Comparison of ENCODE assay signal across 10 cellular contexts in genomic region chr1:115679141-115679611, GRCh38. TPM values are rescaled to one million over a fixed set of nuclear protein-coding genes. Genes with fewer than 3 reads are reported as not detected.
DNase-seq lines count a peak whose midpoint lies in the region; ATAC-seq and TF ChIP-seq lines count a peak whose summit lies in the region.
"Had no signal": no experiment of that assay in that cellular context is flagged by ENCODE, and none has a peak within 500 bp of the region (broad histone marks: within the 10 kb centered on the region; RNA-seq: fewer than 3 reads in every experiment).

No MANE protein-coding gene starts in this region.

- H3K27ac Mint-ChIP-seq in Caco-2 (ENCODE audit: unreplicated experiment), result no peak overlapping the region

- H3K27me3 ChIP-seq in esophagus muscularis mucosa (no peaks in the 10 kb centered on the region), neuronal stem cell (ENCODE audit: control insufficient read depth in 3 of 3, insufficient read depth in 3 of 3, low read depth in 1 of 3, low read length in 3 of 3) (no peaks in the 10 kb centered on the region), Caco-2 (replicated peaks; ENCODE audit: control insufficient read depth, insufficient read depth, low read length) (no peaks in the 10 kb centered on the region)

- DNase-seq in AG08396 (ENCODE audit: low spot score) (peak; percentile 88), LHCN-M2 (ENCODE audit: low read depth) (peak; percentile 71), esophagus muscularis mucosa (ENCODE audit: extremely low spot score) (no peak), neuronal stem cell (ENCODE audit: low spot score) (no peak), Caco-2 (no peak), GM20000 (ENCODE audit: low spot score) (no peak), OCI-M2 (lab: John Stamatoyannopoulos, UW; ENCODE audit: unreplicated experiment) (no peak)
- DNase-seq: activated CD4-positive, alpha-beta T cell treated with anti-CD3 and anti-CD28 coated beads for 1 hour; NCI-H774 had no signal

- H3K36me3 Mint-ChIP-seq in Caco-2 (ENCODE audit: insufficient read depth, unreplicated experiment), result peaks cover 13% of the 10 kb centered on the region

- 28% methylated on average over 8 of the region's 8 CpGs for WGBS in esophagus muscularis mucosa
- no CpG with 5 or more reads among the region's 8 CpGs for WGBS in neuronal stem cell (ENCODE audit: extremely low coverage in 2 of 2, insufficient read length in 2 of 2, insufficient replicate concordance in 1 of 2), 2 donors

- CTCF ChIA-PET in Caco-2 (lab: Charles Lee), result no interaction called here

- H3K27me3 Mint-ChIP-seq in Caco-2 (ENCODE audit: insufficient read depth, unreplicated experiment), result no peaks in the 10 kb centered on the region

- H3K4me3 Mint-ChIP-seq in Caco-2 (ENCODE audit: unreplicated experiment), result no peak overlapping the region

- H3K4me2 ChIP-seq in neuronal stem cell (ENCODE audit: insufficient read depth, low read length, poor library complexity, severe bottlenecking), result no peak overlapping the region

- ATAC-seq in HG02623 (IDR thresholded peaks at IDR 0.05; ENCODE audit: unreplicated experiment), result no peak

- H2BK120ac ChIP-seq in neuronal stem cell (ENCODE audit: low read depth, low read length), result no peak overlapping the region

- H3K4me3 ChIP-seq in esophagus muscularis mucosa (peak overlapping the region in 1 of 4 donors; percentile 18), neuronal stem cell (ENCODE audit: low read length in 2 of 2) (no peak overlapping the region), Caco-2 (ENCODE audit: low read depth, low read length) (no peak overlapping the region)

- H2BK5ac ChIP-seq in neuronal stem cell (ENCODE audit: low read length), result no peak overlapping the region

- H3K9ac ChIP-seq in neuronal stem cell (ENCODE audit: low read depth, low read length, poor library complexity), result no peak overlapping the region

- TF ChIP-seq POLR2A in esophagus muscularis mucosa (IDR thresholded peaks at IDR 0.05; ENCODE audit: low read depth), result no peak

- no TSS peak for BruUV-seq in Caco-2 (replicated peaks; lab: Mats Ljungman, UMichigan)

- peaks cover 6 to 18% (median 11%) of the 10 kb centered on the region in 4 donors for H3K36me3 ChIP-seq in esophagus muscularis mucosa
- H3K36me3 ChIP-seq in neuronal stem cell (replicated peaks in 1 of 2; ENCODE audit: control insufficient read depth in 2 of 2, insufficient read depth in 2 of 2, low read length in 2 of 2), result no peaks in the 10 kb centered on the region
- no peaks in the 10 kb centered on the region for H3K36me3 ChIP-seq in Caco-2 (ENCODE audit: control insufficient read depth, insufficient read depth, low read length)

- H3K9me3 ChIP-seq in esophagus muscularis mucosa (no peaks in the 10 kb centered on the region), neuronal stem cell (replicated peaks in 1 of 2; ENCODE audit: control insufficient read depth in 2 of 2, insufficient read depth in 1 of 2, low read depth in 1 of 2, low read length in 2 of 2) (no peaks in the 10 kb centered on the region), Caco-2 (no peaks in the 10 kb centered on the region)

- no peaks in the 10 kb centered on the region for H3K79me1 ChIP-seq in neuronal stem cell (ENCODE audit: low read depth, low read length)

- no peak overlapping the region for H3K18ac ChIP-seq in neuronal stem cell (ENCODE audit: low read length)

- no peak overlapping the region for H3K14ac ChIP-seq in neuronal stem cell (ENCODE audit: low read length)

- no peaks in the 10 kb centered on the region for H3K4me1 Mint-ChIP-seq in Caco-2 (ENCODE audit: low read depth, unreplicated experiment)

- no peak overlapping the region for H4K8ac ChIP-seq in neuronal stem cell (ENCODE audit: low read depth, low read length)

- no peak overlapping the region for H3K23ac ChIP-seq in neuronal stem cell (ENCODE audit: low read depth, low read length, poor library complexity)

- H3K27ac ChIP-seq in esophagus muscularis mucosa (replicated peaks in 1 of 4) (peak overlapping the region; percentile 70 to 84 (median 80)), neuronal stem cell (replicated peaks; ENCODE audit: low read length) (no peak overlapping the region)

- H3K4me1 ChIP-seq in esophagus muscularis mucosa (peaks cover 36 to 51% (median 48%) of the 10 kb centered on the region in 4 donors), neuronal stem cell (ENCODE audit: control insufficient read depth in 2 of 2, insufficient read depth in 1 of 2, low read depth in 1 of 2, low read length in 2 of 2) (peaks cover 13 to 23% of the 10 kb centered on the region in 2 donors), Caco-2 (no peaks in the 10 kb centered on the region)

- no peak overlapping the region for H4K91ac ChIP-seq in neuronal stem cell (ENCODE audit: low read depth, low read length, poor library complexity)

- POLR2A ChIA-PET in Caco-2 (lab: Charles Lee), result no interaction called here

- H3K4ac ChIP-seq in neuronal stem cell (ENCODE audit: low read length), result no peak overlapping the region

- H2AK5ac ChIP-seq in neuronal stem cell (ENCODE audit: low read depth, low read length), result peak overlapping the region; percentile 18

- no peak overlapping the region for H2BK15ac ChIP-seq in neuronal stem cell (ENCODE audit: low read length)

- TF ChIP-seq CTCF in esophagus muscularis mucosa (IDR thresholded peaks at IDR 0.05), result peak in 1 of 3 experiments; percentile 8
- TF ChIP-seq CTCF in Caco-2 (IDR thresholded peaks at IDR 0.05; ENCODE audit: insufficient read depth in 1 of 2, low read depth in 1 of 2, low read length in 1 of 2, severe bottlenecking in 1 of 2, unreplicated experiment in 1 of 2), result no peak
- TF ChIP-seq CTCF in GM20000 (IDR thresholded peaks at IDR 0.05; ENCODE audit: extremely low read depth, missing control alignments), result no peak

- no peaks in the 10 kb centered on the region for H3K9me3 Mint-ChIP-seq in Caco-2 (ENCODE audit: unreplicated experiment)

- intact Hi-C loops in esophagus muscularis mucosa (cut with DNase I) (no loop called here), Caco-2 (cut with micrococcal nuclease; ENCODE audit: unreplicated experiment) (no loop called here)

- no peak for TF ChIP-seq EP300 in esophagus muscularis mucosa (IDR thresholded peaks at IDR 0.05)

- H2AFZ ChIP-seq in neuronal stem cell (ENCODE audit: low read length), result no peak overlapping the region

- no peak overlapping the region for H2BK12ac ChIP-seq in neuronal stem cell (ENCODE audit: low read length)

RNA-seq across cellular contexts. Expression of gene VANGL1, which starts 37.4 kb away (rescaled TPM):
- 19.0 and 27.1 TPM in 2 replicates for total RNA-seq in LHCN-M2 (2014; rRNA removed)
- 12.2 TPM for polyA plus RNA-seq in LHCN-M2 (2012)
- total RNA-seq in esophagus muscularis mucosa, result 10 to 100 TPM in 1 of 4 donors, 1 to 10 TPM in 3; 6.3 to 11.7 (median 8.1) TPM
- 6.9 TPM for polyA plus RNA-seq in neuronal stem cell (2013, experiment 1 of 2)
- 6.6 TPM for polyA plus RNA-seq in neuronal stem cell (2013, experiment 2 of 2)
- total RNA-seq in Caco-2 (2022), result 11.3 and 13.6 TPM in 2 replicates

Comparison
In these comparisons a context has a peak if more than half of its experiments do, and no peak if none do; other contexts are left out.
1. DNase-seq: peak in AG08396 (single experiment) and LHCN-M2 (single experiment); none in esophagus muscularis mucosa (single experiment), neuronal stem cell (single experiment), Caco-2 (0 of 2), GM20000 (single experiment) and OCI-M2 (single experiment).